In the genomic region with DNA sequence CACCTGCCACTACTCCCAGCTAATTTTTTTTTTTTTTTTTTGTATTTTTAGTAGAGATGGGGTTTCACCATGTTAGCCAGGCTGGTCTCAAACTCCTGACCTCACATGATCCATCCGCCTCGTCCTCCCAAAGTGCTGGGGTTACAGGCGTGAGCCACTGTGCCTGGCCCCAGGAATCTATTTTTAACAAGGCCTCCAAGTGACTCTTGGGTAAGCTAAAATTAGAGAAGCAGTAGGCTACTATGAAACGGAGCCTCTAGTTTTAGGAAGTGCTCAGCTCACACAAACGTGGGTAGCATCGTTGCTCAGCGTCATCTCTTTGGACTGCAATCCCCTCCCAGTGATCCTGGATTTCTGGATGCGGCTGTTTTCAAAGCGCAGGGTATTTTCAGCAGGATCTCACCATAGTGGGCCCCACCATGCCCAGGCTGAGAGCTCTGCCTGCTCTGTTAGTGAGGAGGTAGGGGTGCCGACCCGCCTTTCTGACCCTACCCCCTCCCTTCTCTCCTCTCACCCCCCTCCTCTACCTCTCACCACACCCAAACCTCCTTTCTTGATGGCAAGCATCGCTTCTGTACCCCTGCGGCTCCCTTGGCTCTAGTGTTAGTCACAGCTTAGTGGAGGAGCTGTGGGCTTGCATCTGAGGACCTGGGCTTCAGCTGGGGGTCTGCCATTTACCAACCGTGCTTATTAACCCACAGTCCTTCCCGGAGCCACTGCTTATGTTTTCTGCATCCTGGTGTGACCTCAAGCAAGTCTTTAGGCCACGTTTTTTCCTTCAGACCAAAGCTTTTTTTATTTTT, we compare ENCODE assay signal across 17 cellular contexts. TPM values are rescaled to one million over a fixed set of nuclear protein-coding genes. Genes with fewer than 3 reads are reported as not detected.
DNase-seq lines count a peak whose midpoint lies in the region; ATAC-seq and TF ChIP-seq lines count a peak whose summit lies in the region.
"Had no signal": no experiment of that assay in that cellular context is flagged by ENCODE, and none has a peak within 500 bp of the region (broad histone marks: within the 10 kb centered on the region; RNA-seq: fewer than 3 reads in every experiment).

No MANE protein-coding gene starts in this region.

- peaks cover 0 to 8% (median 5%) of the 10 kb centered on the region in 3 donors for H3K4me1 Mint-ChIP-seq in T-cell
- H3K4me1 Mint-ChIP-seq in immature natural killer cell: peaks cover 0 to 4% of the 10 kb centered on the region in 2 donors
- peaks cover 21% of the 10 kb centered on the region for H3K4me1 Mint-ChIP-seq in HFFc6 (ENCODE audit: low read depth)

- intact Hi-C loops in colonic mucosa (cut with DNase I): no loop called here

- CTCF ChIA-PET in T-cell (lab: Charles Lee): interaction anchor here (0.6 to 2.0 kb wide), 7 partner anchors 9 to 1936 kb away, joined by 3 to 6 read pairs (median 3); no protein-coding TSS in a partner anchor

- H3K36me3 Mint-ChIP-seq in T-cell (no peaks in the 10 kb centered on the region), immature natural killer cell (no peaks in the 10 kb centered on the region), HFFc6 (ENCODE audit: low read depth) (no peaks in the 10 kb centered on the region)
- H3K36me3 Mint-ChIP-seq: stimulated activated effector memory CD8-positive, alpha-beta T cell treated with anti-CD3 and anti-CD28 coated beads, Interleukin-12 subunit alpha, Interleukin-12 subunit beta, amount 100 ng/mL, for 72 hours had no signal

- H3K27me3 Mint-ChIP-seq in T-cell (peaks cover 4 to 25% of the 10 kb centered on the region in 2 donors), immature natural killer cell (ENCODE audit: low read depth in 3 of 3) (peaks cover 0 to 6% (median 4%) of the 10 kb centered on the region in 3 donors), HFFc6 (ENCODE audit: insufficient read depth) (peaks cover 3% of the 10 kb centered on the region; the same call in 1 of the 2 replicates)

- ATAC-seq in T-cell (replicated peaks in 1 of 4) (no peak), GM19467 (IDR thresholded peaks at IDR 0.05; ENCODE audit: unreplicated experiment) (no peak), HG03108 (IDR thresholded peaks at IDR 0.05; ENCODE audit: unreplicated experiment) (no peak)

- H4K20me1 ChIP-seq in KMS-11 (ENCODE audit: insufficient read depth): no peaks in the 10 kb centered on the region

- H3K27ac ChIP-seq in KMS-11 (peak overlapping the region; percentile 80), colonic mucosa (no peak overlapping the region)

- H3K9me3 Mint-ChIP-seq in T-cell: no peaks in the 10 kb centered on the region
- H3K9me3 Mint-ChIP-seq in immature natural killer cell: no peaks in the 10 kb centered on the region
- H3K9me3 Mint-ChIP-seq in HFFc6: no peaks in the 10 kb centered on the region
- H3K9me3 Mint-ChIP-seq: stimulated activated effector memory CD8-positive, alpha-beta T cell treated with anti-CD3 and anti-CD28 coated beads, Interleukin-12 subunit alpha, Interleukin-12 subunit beta, amount 100 ng/mL, for 72 hours had no signal

- H3K36me3 ChIP-seq in KMS-11 (ENCODE audit: insufficient read depth) (no peaks in the 10 kb centered on the region), colonic mucosa (no peaks in the 10 kb centered on the region)
- H3K36me3 ChIP-seq: SJSA1 had no signal

- H3K4me3 ChIP-seq in KMS-11 (IDR thresholded peaks at IDR 0.05; ENCODE audit: insufficient read depth, low read depth, low read length) (no peak overlapping the region), colonic mucosa (no peak overlapping the region)

- H3K4me1 ChIP-seq in KMS-11 (ENCODE audit: low read depth, poor library complexity, severe bottlenecking): peaks cover 28% of the 10 kb centered on the region
- H3K4me1 ChIP-seq in colonic mucosa: peaks cover 5% of the 10 kb centered on the region

- H3K79me2 ChIP-seq in KMS-11 (ENCODE audit: insufficient read depth, low read depth): no peaks in the 10 kb centered on the region

- peak overlapping the region in 2 of 3 donors; percentile 45 to 61 for H3K4me3 Mint-ChIP-seq in T-cell
- peak overlapping the region in 4 of 5 donors; percentile 44 to 74 (median 62) for H3K4me3 Mint-ChIP-seq in immature natural killer cell
- no peak overlapping the region for H3K4me3 Mint-ChIP-seq in HFFc6

- no peaks in the 10 kb centered on the region for H3K9me3 ChIP-seq in colonic mucosa
- H3K9me3 ChIP-seq: mucosa of descending colon, SJSA1 had no signal

- H3K27ac Mint-ChIP-seq in T-cell (no peak overlapping the region), immature natural killer cell (no peak overlapping the region), HFFc6 (no peak overlapping the region)
- H3K27ac Mint-ChIP-seq: stimulated activated effector memory CD8-positive, alpha-beta T cell treated with anti-CD3 and anti-CD28 coated beads, Interleukin-12 subunit alpha, Interleukin-12 subunit beta, amount 100 ng/mL, for 72 hours had no signal

- H2AFZ ChIP-seq in KMS-11 (ENCODE audit: low read depth): peak overlapping the region; percentile 83

- TF ChIP-seq CTCF in KMS-11 (conservative IDR thresholded peaks at IDR 0.05; ENCODE audit: low read depth, low read length) (no peak), colonic mucosa (IDR thresholded peaks at IDR 0.05) (no peak), HFFc6 (IDR thresholded peaks at IDR 0.05) (no peak)

- POLR2A ChIA-PET in T-cell (lab: Charles Lee): interaction anchor here (0.6 to 0.8 kb wide), 5 partner anchors 20 to 427 kb away, joined by 3 to 11 read pairs (median 4); no protein-coding TSS in a partner anchor

- DNase-seq in AML-193 (lab: John Stamatoyannopoulos, UW): peak; percentile 47 to 67
- DNase-seq in T-cell: no peak
- DNase-seq in immature natural killer cell: no peak
- DNase-seq in colonic mucosa: no peak
- no peak for DNase-seq in HFFc6
- DNase-seq: activated T-cell treated with anti-CD3 and anti-CD28 coated beads, Interleukin-2, amount 50 U/mL, for 1 hour; foreskin fibroblast; GOT3; NCI-H1105 treated with DMSO at 0.1 percent for 48 hours; NCI-H510A; stimulated activated CD4-positive, alpha-beta T cell treated with anti-CD3 and anti-CD28 coated beads, Interleukin-4, amount 100 ng/mL, for 1 hour had no signal

- no peaks in the 10 kb centered on the region for H3K27me3 ChIP-seq in KMS-11 (ENCODE audit: insufficient read depth, low read depth)
- H3K27me3 ChIP-seq in colonic mucosa: peaks cover 7% of the 10 kb centered on the region
- H3K27me3 ChIP-seq: SJSA1 had no signal

- H3K4me2 ChIP-seq in KMS-11: peak overlapping the region; percentile 77

- H3K9ac ChIP-seq in KMS-11: peak overlapping the region; percentile 32; the same call in 1 of the 2 replicates
- H3K9ac ChIP-seq in colonic mucosa (ENCODE audit: low read depth in 2 of 2, low read length in 2 of 2): no peak overlapping the region

RNA-seq across cellular contexts. Expression of a gene that starts 34.2 kb away (rescaled TPM):
- total RNA-seq in T-cell (under 1 TPM; 0.10 to 0.93 (median 0.42) TPM), colonic mucosa (under 1 TPM in 1 of 2 donors, not detected in 1; 0.05 TPM)
- polyA plus RNA-seq in immature natural killer cell: not detected
- total RNA-seq in HFFc6 (2021; fragmentation: NEBNext Ultra II Directional; extraction: Animal tissue kit (Norgen Biotek cat#: 25700)): under 1 TPM; 0.09 to 0.14 (median 0.11) TPM
- total RNA-seq: mucosa of descending colon, SJSA1 had no signal

Comparison
In these comparisons a context has a peak if more than half of its experiments do, and no peak if none do; other contexts are left out.
1. DNase-seq: peak in AML-193 (2 of 2); none in T-cell (0 of 34), immature natural killer cell (0 of 3), colonic mucosa (single experiment) and HFFc6 (single experiment).